1 cellular context compared by ENCODE assay signal in the genomic region with DNA sequence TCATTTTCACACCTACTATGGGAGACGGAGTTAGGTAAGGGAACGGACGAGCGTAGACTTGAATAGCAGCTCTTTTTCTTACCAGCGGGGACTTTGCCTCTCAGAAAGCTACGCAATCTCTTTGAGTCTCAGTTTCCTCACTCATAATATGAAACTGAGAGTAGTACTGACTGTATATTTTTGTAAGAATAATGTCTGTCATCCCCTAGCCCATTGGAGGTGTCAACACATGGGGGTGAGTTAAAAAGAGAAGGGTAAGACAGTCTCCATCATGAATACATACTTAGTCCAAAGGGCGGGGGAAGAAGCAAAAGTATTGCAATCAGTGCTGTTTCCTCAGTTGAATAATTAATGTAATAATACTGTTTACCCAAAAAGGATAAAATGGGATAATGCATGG.
TF ChIP-seq lines count a peak whose summit lies in the region.

No MANE protein-coding gene starts in this region.

TF ChIP-seq in GM12878, 131 proteins besides CTCF, POLR2A, EP300 and RAD21 (continued from another document):
- TF ChIP-seq, protein P1, sequence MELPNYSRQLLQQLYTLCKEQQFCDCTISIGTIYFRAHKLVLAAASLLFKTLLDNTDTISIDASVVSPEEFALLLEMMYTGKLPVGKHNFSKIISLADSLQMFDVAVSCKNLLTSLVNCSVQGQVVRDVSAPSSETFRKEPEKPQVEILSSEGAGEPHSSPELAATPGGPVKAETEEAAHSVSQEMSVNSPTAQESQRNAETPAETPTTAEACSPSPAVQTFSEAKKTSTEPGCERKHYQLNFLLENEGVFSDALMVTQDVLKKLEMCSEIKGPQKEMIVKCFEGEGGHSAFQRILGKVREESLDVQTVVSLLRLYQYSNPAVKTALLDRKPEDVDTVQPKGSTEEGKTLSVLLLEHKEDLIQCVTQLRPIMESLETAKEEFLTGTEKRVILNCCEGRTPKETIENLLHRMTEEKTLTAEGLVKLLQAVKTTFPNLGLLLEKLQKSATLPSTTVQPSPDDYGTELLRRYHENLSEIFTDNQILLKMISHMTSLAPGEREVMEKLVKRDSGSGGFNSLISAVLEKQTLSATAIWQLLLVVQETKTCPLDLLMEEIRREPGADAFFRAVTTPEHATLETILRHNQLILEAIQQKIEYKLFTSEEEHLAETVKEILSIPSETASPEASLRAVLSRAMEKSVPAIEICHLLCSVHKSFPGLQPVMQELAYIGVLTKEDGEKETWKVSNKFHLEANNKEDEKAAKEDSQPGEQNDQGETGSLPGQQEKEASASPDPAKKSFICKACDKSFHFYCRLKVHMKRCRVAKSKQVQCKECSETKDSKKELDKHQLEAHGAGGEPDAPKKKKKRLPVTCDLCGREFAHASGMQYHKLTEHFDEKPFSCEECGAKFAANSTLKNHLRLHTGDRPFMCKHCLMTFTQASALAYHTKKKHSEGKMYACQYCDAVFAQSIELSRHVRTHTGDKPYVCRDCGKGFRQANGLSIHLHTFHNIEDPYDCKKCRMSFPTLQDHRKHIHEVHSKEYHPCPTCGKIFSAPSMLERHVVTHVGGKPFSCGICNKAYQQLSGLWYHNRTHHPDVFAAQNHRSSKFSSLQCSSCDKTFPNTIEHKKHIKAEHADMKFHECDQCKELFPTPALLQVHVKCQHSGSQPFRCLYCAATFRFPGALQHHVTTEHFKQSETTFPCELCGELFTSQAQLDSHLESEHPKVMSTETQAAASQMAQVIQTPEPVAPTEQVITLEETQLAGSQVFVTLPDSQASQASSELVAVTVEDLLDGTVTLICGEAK (IDR thresholded peaks at IDR 0.05; ENCODE audit: borderline replicate concordance) = no peak
- TF ChIP-seq, protein P2, sequence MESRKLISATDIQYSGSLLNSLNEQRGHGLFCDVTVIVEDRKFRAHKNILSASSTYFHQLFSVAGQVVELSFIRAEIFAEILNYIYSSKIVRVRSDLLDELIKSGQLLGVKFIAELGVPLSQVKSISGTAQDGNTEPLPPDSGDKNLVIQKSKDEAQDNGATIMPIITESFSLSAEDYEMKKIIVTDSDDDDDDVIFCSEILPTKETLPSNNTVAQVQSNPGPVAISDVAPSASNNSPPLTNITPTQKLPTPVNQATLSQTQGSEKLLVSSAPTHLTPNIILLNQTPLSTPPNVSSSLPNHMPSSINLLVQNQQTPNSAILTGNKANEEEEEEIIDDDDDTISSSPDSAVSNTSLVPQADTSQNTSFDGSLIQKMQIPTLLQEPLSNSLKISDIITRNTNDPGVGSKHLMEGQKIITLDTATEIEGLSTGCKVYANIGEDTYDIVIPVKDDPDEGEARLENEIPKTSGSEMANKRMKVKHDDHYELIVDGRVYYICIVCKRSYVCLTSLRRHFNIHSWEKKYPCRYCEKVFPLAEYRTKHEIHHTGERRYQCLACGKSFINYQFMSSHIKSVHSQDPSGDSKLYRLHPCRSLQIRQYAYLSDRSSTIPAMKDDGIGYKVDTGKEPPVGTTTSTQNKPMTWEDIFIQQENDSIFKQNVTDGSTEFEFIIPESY (IDR thresholded peaks at IDR 0.05) = no peak
- TF ChIP-seq CREB1 (IDR thresholded peaks at IDR 0.05; ENCODE audit: low read depth) = no peak
- TF ChIP-seq ASH2L (IDR thresholded peaks at IDR 0.05; ENCODE audit: borderline replicate concordance, low read depth) = no peak
- TF ChIP-seq, protein P3, sequence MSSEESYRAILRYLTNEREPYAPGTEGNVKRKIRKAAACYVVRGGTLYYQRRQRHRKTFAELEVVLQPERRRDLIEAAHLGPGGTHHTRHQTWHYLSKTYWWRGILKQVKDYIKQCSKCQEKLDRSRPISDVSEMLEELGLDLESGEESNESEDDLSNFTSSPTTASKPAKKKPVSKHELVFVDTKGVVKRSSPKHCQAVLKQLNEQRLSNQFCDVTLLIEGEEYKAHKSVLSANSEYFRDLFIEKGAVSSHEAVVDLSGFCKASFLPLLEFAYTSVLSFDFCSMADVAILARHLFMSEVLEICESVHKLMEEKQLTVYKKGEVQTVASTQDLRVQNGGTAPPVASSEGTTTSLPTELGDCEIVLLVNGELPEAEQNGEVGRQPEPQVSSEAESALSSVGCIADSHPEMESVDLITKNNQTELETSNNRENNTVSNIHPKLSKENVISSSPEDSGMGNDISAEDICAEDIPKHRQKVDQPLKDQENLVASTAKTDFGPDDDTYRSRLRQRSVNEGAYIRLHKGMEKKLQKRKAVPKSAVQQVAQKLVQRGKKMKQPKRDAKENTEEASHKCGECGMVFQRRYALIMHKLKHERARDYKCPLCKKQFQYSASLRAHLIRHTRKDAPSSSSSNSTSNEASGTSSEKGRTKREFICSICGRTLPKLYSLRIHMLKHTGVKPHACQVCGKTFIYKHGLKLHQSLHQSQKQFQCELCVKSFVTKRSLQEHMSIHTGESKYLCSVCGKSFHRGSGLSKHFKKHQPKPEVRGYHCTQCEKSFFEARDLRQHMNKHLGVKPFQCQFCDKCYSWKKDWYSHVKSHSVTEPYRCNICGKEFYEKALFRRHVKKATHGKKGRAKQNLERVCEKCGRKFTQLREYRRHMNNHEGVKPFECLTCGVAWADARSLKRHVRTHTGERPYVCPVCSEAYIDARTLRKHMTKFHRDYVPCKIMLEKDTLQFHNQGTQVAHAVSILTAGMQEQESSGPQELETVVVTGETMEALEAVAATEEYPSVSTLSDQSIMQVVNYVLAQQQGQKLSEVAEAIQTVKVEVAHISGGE (CRISPR knock-in tag; IDR thresholded peaks at IDR 0.05) = no peak
- no peak for TF ChIP-seq STAT3 (IDR thresholded peaks at IDR 0.05; ENCODE audit: low read depth, low read length)
- TF ChIP-seq E2F4 (IDR thresholded peaks at IDR 0.05; ENCODE audit: low read depth, low read length) = no peak
- TF ChIP-seq KAT2A (conservative IDR thresholded peaks at IDR 0.05; ENCODE audit: control insufficient read depth, low read depth, low read length) = no peak
- no peak for TF ChIP-seq PAX5 (IDR thresholded peaks at IDR 0.05; ENCODE audit: borderline replicate concordance, low read depth, low read length)
- TF ChIP-seq SMAD5 (IDR thresholded peaks at IDR 0.05; ENCODE audit: low read depth) = no peak
- TF ChIP-seq ZNF622 (IDR thresholded peaks at IDR 0.05) = no peak
- TF ChIP-seq RUNX3 (IDR thresholded peaks at IDR 0.05; ENCODE audit: low read length) = no peak
- no peak for TF ChIP-seq USF2 (IDR thresholded peaks at IDR 0.05; ENCODE audit: borderline replicate concordance, low read depth, low read length)
- no peak for TF ChIP-seq POU2F2 (IDR thresholded peaks at IDR 0.05; ENCODE audit: borderline replicate concordance, low read depth, low read length)
